ENCODE assay signal across 8 cellular contexts in genomic region chr7:104945599-104945956, GRCh38.
DNase-seq lines count a peak whose midpoint lies in the region; ATAC-seq and TF ChIP-seq lines count a peak whose summit lies in the region.

No MANE protein-coding gene starts in this region.

- peaks cover 7% of the 10 kb centered on the region for H3K27me3 Mint-ChIP-seq in GM23338 (ENCODE audit: insufficient read depth, low read depth, poor library complexity)

- DNase-seq in GM23338 (ENCODE audit: low spot score) (no peak), AG08396 (ENCODE audit: low spot score) (no peak), NCI-H1048 (lab: John Stamatoyannopoulos, UW) (no peak), T-helper 9 cell (no peak), testis (no peak)

- H3K4me2 ChIP-seq in GM23338 (no peak overlapping the region), SU-DHL-6 (ENCODE audit: low read depth, low read length, poor library complexity, severe bottlenecking) (peak overlapping the region; percentile 77)

- H3K9me3 ChIP-seq in SU-DHL-6 (ENCODE audit: insufficient read depth, low read length) (no peaks in the 10 kb centered on the region), esophagus (ENCODE audit: control insufficient read depth in 2 of 2, insufficient read depth in 1 of 2, low read depth in 1 of 2, low read length in 1 of 2) (no peaks in the 10 kb centered on the region), testis (no peaks in the 10 kb centered on the region)

- H3K36me3 ChIP-seq in GM23338 (ENCODE audit: insufficient read depth): no peaks in the 10 kb centered on the region
- H3K36me3 ChIP-seq in SU-DHL-6 (ENCODE audit: low read length): no peaks in the 10 kb centered on the region
- H3K36me3 ChIP-seq in esophagus (ENCODE audit: control insufficient read depth in 2 of 2, insufficient read depth in 2 of 2, low read length in 1 of 2): no peaks in the 10 kb centered on the region
- no peaks in the 10 kb centered on the region for H3K36me3 ChIP-seq in rectal smooth muscle tissue (ENCODE audit: control insufficient read depth, insufficient read depth, low read length)
- H3K36me3 ChIP-seq in testis (ENCODE audit: low read depth, missing control alignments): no peaks in the 10 kb centered on the region

- H3K4me3 Mint-ChIP-seq in GM23338: no peak overlapping the region

- TF ChIP-seq CTCF in GM23338 (conservative IDR thresholded peaks at IDR 0.05; ENCODE audit: low read depth in 2 of 2) (no peak), SU-DHL-6 (IDR thresholded peaks at IDR 0.05; ENCODE audit: insufficient read depth, low read length, poor library complexity, severe bottlenecking) (no peak), testis (IDR thresholded peaks at IDR 0.05) (no peak)

- peaks cover 16% of the 10 kb centered on the region for H3K4me1 Mint-ChIP-seq in GM23338

- no peaks in the 10 kb centered on the region for H3K79me2 ChIP-seq in GM23338 (replicated peaks; ENCODE audit: insufficient read depth)
- no peaks in the 10 kb centered on the region for H3K79me2 ChIP-seq in SU-DHL-6 (ENCODE audit: insufficient read depth, low read length)

- H3K4me1 ChIP-seq in GM23338 (ENCODE audit: insufficient read depth) (no peaks in the 10 kb centered on the region), esophagus (ENCODE audit: control insufficient read depth in 2 of 2, insufficient read depth in 2 of 2, low read length in 1 of 2) (peaks cover 0 to 7% of the 10 kb centered on the region in 2 donors), rectal smooth muscle tissue (ENCODE audit: control insufficient read depth, insufficient read depth, low read length) (peaks cover 10% of the 10 kb centered on the region), testis (peaks cover 27% of the 10 kb centered on the region)

- H2AFZ ChIP-seq in GM23338: peak overlapping the region; percentile 80
- peak overlapping the region; percentile 70 for H2AFZ ChIP-seq in SU-DHL-6 (ENCODE audit: low read depth, low read length, severe bottlenecking)

- H3K27me3 ChIP-seq in GM23338 (ENCODE audit: insufficient read depth): no peaks in the 10 kb centered on the region
- no peaks in the 10 kb centered on the region for H3K27me3 ChIP-seq in SU-DHL-6 (ENCODE audit: low read length)
- H3K27me3 ChIP-seq in esophagus (ENCODE audit: control insufficient read depth in 1 of 2, insufficient read depth in 2 of 2, low read length in 2 of 2): no peaks in the 10 kb centered on the region
- H3K27me3 ChIP-seq in rectal smooth muscle tissue (ENCODE audit: control insufficient read depth, insufficient read depth, low read length): no peaks in the 10 kb centered on the region
- H3K27me3 ChIP-seq in testis: no peaks in the 10 kb centered on the region

- H3K9ac ChIP-seq in SU-DHL-6 (ENCODE audit: low read length) (peak overlapping the region; percentile 55), rectal smooth muscle tissue (ENCODE audit: low read length) (no peak overlapping the region)

- H3K4me3 ChIP-seq in GM23338 (no peak overlapping the region), SU-DHL-6 (ENCODE audit: insufficient read depth, low read length, poor library complexity, severe bottlenecking) (no peak overlapping the region), esophagus (ENCODE audit: low read depth in 1 of 2, low read length in 2 of 2) (no peak overlapping the region), rectal smooth muscle tissue (ENCODE audit: low read length) (peak overlapping the region; percentile 42), testis (no peak overlapping the region)

- peak overlapping the region; percentile 94; the same call in 1 of the 2 replicates for H3K27ac Mint-ChIP-seq in GM23338

- TF ChIP-seq POLR2A in testis (IDR thresholded peaks at IDR 0.05): no peak

- H3K27ac ChIP-seq in GM23338 (ENCODE audit: low read depth): no peak overlapping the region
- peak overlapping the region; percentile 93 for H3K27ac ChIP-seq in SU-DHL-6 (ENCODE audit: low read depth, low read length)
- H3K27ac ChIP-seq in esophagus (ENCODE audit: low read depth in 2 of 2, low read length in 1 of 2): peak overlapping the region; percentile 71 to 89
- H3K27ac ChIP-seq in rectal smooth muscle tissue (ENCODE audit: low read depth, low read length): peak overlapping the region; percentile 75
- peak overlapping the region in 1 of 2 donors; percentile 71 for H3K27ac ChIP-seq in testis

- no peaks in the 10 kb centered on the region for H3K9me2 ChIP-seq in GM23338 (ENCODE audit: insufficient read depth)
- H3K9me2 ChIP-seq in SU-DHL-6 (replicated peaks; ENCODE audit: insufficient read depth, low read length): no peaks in the 10 kb centered on the region

- peaks cover 2% of the 10 kb centered on the region; the same call in 2 of the 3 replicates for H3K9me3 Mint-ChIP-seq in GM23338

- no peaks in the 10 kb centered on the region for H4K20me1 ChIP-seq in GM23338 (replicated peaks; ENCODE audit: insufficient read depth)
- H4K20me1 ChIP-seq in SU-DHL-6 (ENCODE audit: low read depth, low read length): no peaks in the 10 kb centered on the region

- intact Hi-C loops in testis (cut with DNase I; ENCODE audit: low total_unique reads): no loop called here

- H3K36me3 Mint-ChIP-seq in GM23338 (ENCODE audit: low read depth): no peaks in the 10 kb centered on the region

- H3F3A ChIP-seq in GM23338 (replicated peaks; ENCODE audit: low read depth) (no peaks in the 10 kb centered on the region), SU-DHL-6 (ENCODE audit: insufficient read depth) (peaks cover 19% of the 10 kb centered on the region)

- no peak for ATAC-seq in GM23338

TF ChIP-seq in GM23338, 12 proteins besides CTCF, POLR2A, EP300 and RAD21:
- TF ChIP-seq ETS1 (IDR thresholded peaks at IDR 0.05): no peak
- no peak for TF ChIP-seq ZNF462 (CRISPR knock-in tag; IDR thresholded peaks at IDR 0.05)
- no peak for TF ChIP-seq NANOG (IDR thresholded peaks at IDR 0.05; ENCODE audit: borderline replicate concordance)
- no peak for TF ChIP-seq POLR2AphosphoS5 (IDR thresholded peaks at IDR 0.05; ENCODE audit: low read depth)
